Comparison of ENCODE assay signal across 28 cellular contexts in the genomic region with DNA sequence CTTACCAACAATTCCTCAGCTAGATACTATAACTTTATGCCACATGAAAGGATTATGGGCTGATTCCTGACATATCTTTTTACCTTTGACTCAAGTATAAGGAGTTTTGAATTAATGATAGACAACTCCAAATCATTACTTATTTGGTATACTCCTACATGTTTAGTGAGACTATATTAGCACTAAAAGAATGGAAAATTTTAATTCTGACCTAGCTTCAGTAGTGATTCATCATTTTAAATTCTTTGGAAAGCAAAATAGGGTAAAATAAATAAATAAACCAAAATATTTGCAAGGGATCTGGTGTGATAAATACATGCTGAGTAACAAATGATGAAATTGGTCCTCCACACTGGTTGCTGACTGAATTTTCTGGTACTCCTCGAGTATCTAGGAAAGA. TPM values are rescaled to one million over a fixed set of nuclear protein-coding genes. Genes with fewer than 3 reads are reported as not detected.
"Had no signal": no experiment of that assay in that cellular context is flagged by ENCODE, and none has a peak within 500 bp of the region (broad histone marks: within the 10 kb centered on the region; RNA-seq: fewer than 3 reads in every experiment).

No MANE protein-coding gene starts in this region.

- H3K36me3 ChIP-seq: adrenal gland, gastrocnemius medialis, heart left ventricle had no signal

- DNase-seq: activated CD4-positive, alpha-beta memory T cell treated with anti-CD3 and anti-CD28 coated beads for 36 hours; activated CD4-positive, alpha-beta T cell treated with anti-CD3 and anti-CD28 coated beads for 36 hours; activated CD4-positive, alpha-beta T cell treated with anti-CD3 and anti-CD28 coated beads, Interleukin-2, amount 10 ng/mL, durations not matched to agents 24 days and 14 days; activated CD4-positive, CD25-positive, alpha-beta regulatory T cell; activated CD4-positive, CD25-positive, alpha-beta regulatory T cell treated with anti-CD3 and anti-CD28 coated beads, Interleukin-2, amount 50 U/mL, for 72 hours; activated CD8-positive, alpha-beta memory T cell treated with anti-CD3 and anti-CD28 coated beads, Interleukin-2, amount 10 ng/mL, durations not matched to agents 7 days and 5 days; activated CD8-positive, alpha-beta memory T cell treated with anti-CD3 and anti-CD28 coated beads, Interleukin-2, amount 50 U/mL, for 4 hours; activated CD8-positive, alpha-beta T cell treated with anti-CD3 and anti-CD28 coated beads, Interleukin-2, amount 10 ng/mL, durations not matched to agents 7 days and 5 days; activated gamma-delta T cell treated with Interleukin-2 at 50 U/mL for 16 hours; activated naive CD4-positive, alpha-beta T cell treated with anti-CD3 and anti-CD28 coated beads, Interleukin-2, amount 50 U/mL, for 16 hours; activated naive CD4-positive, alpha-beta T cell treated with Interleukin-2 at 50 U/mL for 16 hours; activated T-cell treated with anti-CD3 and anti-CD28 coated beads for 4 hours; activated T-cell treated with anti-CD3 and anti-CD28 coated beads, Interleukin-2, amount 50 U/mL, for 24 hours; activated T-cell treated with anti-CD3 and anti-CD28 coated beads, Interleukin-2, amount 50 U/mL, for 72 hours; adrenal gland; amygdala; aorta; caudate nucleus; dorsolateral prefrontal cortex; effector memory CD4-positive, alpha-beta T cell; endodermal cell; foreskin keratinocyte; gastrocnemius medialis; glutamatergic neuron; heart left ventricle; T-helper 2 cell had no signal

- H3K4me3 ChIP-seq: adrenal gland, dorsolateral prefrontal cortex, gastrocnemius medialis, heart left ventricle had no signal

- H3K27ac ChIP-seq: adrenal gland, dorsolateral prefrontal cortex, foreskin keratinocyte, gastrocnemius medialis, heart left ventricle had no signal

- H3K9me3 ChIP-seq: adrenal gland, gastrocnemius medialis, heart left ventricle had no signal

- H3K27me3 ChIP-seq: adrenal gland, foreskin keratinocyte, gastrocnemius medialis, heart left ventricle had no signal

- H3K4me1 ChIP-seq: adrenal gland, foreskin keratinocyte, gastrocnemius medialis, heart left ventricle had no signal

RNA-seq across cellular contexts. Expression of a gene that starts 42.3 kb away (rescaled TPM):
- total RNA-seq: activated CD4-positive, alpha-beta memory T cell treated with anti-CD3 and anti-CD28 coated beads for 36 hours; activated CD4-positive, alpha-beta T cell treated with anti-CD3 and anti-CD28 coated beads for 36 hours; activated CD4-positive, alpha-beta T cell treated with anti-CD3 and anti-CD28 coated beads, Interleukin-2, amount 10 ng/mL, durations not matched to agents 24 days and 14 days; activated CD8-positive, alpha-beta memory T cell treated with anti-CD3 and anti-CD28 coated beads for 36 hours; activated CD8-positive, alpha-beta memory T cell treated with anti-CD3 and anti-CD28 coated beads, Interleukin-2, amount 10 ng/mL, durations not matched to agents 7 days and 5 days; activated CD8-positive, alpha-beta T cell treated with anti-CD3 and anti-CD28 coated beads, Interleukin-2, amount 10 ng/mL, durations not matched to agents 7 days and 5 days; activated T-cell treated with anti-CD3 and anti-CD28 coated beads, Interleukin-2, amount 50 U/mL, for 72 hours; T-helper 1 cell treated with Interleukin-12 subunit alpha and Interleukin-12 subunit beta and Interleukin-4 antibody, amounts not matched to agents 30 ng/mL and 1 ng/mL, for 36 hours had no signal
